10 cellular contexts compared by ENCODE assay signal in the genomic region with DNA sequence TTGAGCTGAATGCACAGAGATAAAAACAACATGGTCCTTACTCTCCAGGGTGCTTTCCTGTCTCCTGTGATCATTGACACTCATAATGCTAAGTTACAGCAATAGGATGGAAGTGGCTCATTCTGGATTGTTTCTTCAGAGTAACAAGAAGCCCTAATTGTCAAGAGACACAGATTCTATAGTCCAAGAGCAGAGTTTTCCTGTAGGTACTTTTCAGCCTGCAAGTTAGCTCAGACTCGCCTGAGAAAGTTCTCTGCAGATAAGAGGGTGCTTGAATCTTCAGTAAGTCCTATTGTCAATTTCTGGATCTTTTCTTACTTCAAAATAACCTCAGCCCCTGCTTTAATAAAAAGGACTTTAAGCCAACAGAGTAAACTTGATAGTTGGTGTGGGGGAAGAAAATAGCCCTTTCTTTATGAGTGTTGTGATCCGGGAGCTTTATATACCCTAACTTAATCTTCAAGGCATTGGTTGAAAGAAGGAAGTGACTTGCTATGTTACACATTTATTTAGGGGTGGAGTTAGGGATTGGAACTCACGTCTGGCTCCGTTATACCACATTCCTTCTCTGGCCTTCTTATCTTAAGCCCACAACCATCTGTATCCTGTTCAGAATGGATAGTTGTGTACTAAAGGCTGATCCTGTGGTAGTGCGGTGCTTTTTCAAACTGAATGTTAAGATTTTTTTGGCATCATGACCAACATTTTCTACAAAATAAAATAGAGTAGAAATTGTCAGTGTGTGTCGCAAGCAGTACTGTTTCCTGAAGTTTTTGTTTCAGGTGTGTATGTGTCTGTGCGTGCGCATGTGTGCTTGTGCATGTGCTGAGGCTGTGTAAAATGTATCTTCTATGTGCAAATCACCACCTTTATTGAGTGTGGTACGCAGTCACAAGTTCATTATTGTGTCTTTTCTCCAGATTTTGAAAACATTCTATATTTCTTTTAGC.
A peak's percentile ranks its signal among the peaks of the same experiment; 100 is the strongest.
DNase-seq lines count a peak whose midpoint lies in the region; ATAC-seq lines count a peak whose summit lies in the region.
"Had no signal": no experiment of that assay in that cellular context is flagged by ENCODE, and none has a peak within 500 bp of the region (broad histone marks: within the 10 kb centered on the region; RNA-seq: fewer than 3 reads in every experiment).

No MANE protein-coding gene starts in this region.

- DNase-seq in AG08396 (ENCODE audit: low spot score) (peak; percentile 17), HT1080 (ENCODE audit: low read depth) (peak; percentile 46), adipocyte (ENCODE audit: low read depth) (peak; percentile 54), left kidney (ENCODE audit: low read depth, low spot score) (peak; percentile 6), CD1c-positive myeloid dendritic cell (ENCODE audit: extremely low spot score) (no peak), RPMI8226 (no peak), hypothalamus (lab: John Stamatoyannopoulos, UW) (no peak)
- DNase-seq: CD4-positive, alpha-beta memory T cell; NCI-H2081 treated with DMSO at 0.1 percent for 48 hours had no signal

- H3K36me3 ChIP-seq in adipocyte (ENCODE audit: control insufficient read depth, insufficient read depth, low read length, severe bottlenecking), result no peaks in the 10 kb centered on the region

- peaks cover 7% of the 10 kb centered on the region for H3K4me1 ChIP-seq in adipocyte (ENCODE audit: control insufficient read depth, insufficient read depth, low read length)

- no peaks in the 10 kb centered on the region for H3K9me3 ChIP-seq in adipocyte (ENCODE audit: control insufficient read depth, low read length)

- no peaks in the 10 kb centered on the region for H3K27me3 ChIP-seq in adipocyte (replicated peaks; ENCODE audit: control insufficient read depth, insufficient read depth, low read length)

- no peak overlapping the region for H3K9ac ChIP-seq in adipocyte (ENCODE audit: low read length)

- no peak overlapping the region for H3K4me3 ChIP-seq in adipocyte (ENCODE audit: low read length)

- no peak for ATAC-seq in GM18502 (IDR thresholded peaks at IDR 0.05; ENCODE audit: poor library complexity, unreplicated experiment)

Comparison
In these comparisons a context has a peak if more than half of its experiments do, and no peak if none do; other contexts are left out.
1. DNase-seq: peak in AG08396 (single experiment), HT1080 (single experiment), adipocyte (single experiment) and left kidney (single experiment); none in CD1c-positive myeloid dendritic cell (single experiment), RPMI8226 (single experiment) and hypothalamus (0 of 51).